In genomic region chr17:7857724-7858486, GRCh38 we compare ENCODE assay signal across 8 cellular contexts. TPM values are rescaled to one million over a fixed set of nuclear protein-coding genes. Genes with fewer than 3 reads are reported as not detected.
A peak's percentile ranks its signal among the peaks of the same experiment; 100 is the strongest.
DNase-seq lines count a peak whose midpoint lies in the region; TF ChIP-seq lines count a peak whose summit lies in the region.

TSS of gene CYB5D1 (plus strand) at chr17:7858003. CDS start at chr17:7858135, 132 bp downstream.

- no peaks in the 10 kb centered on the region for H3K27me3 Mint-ChIP-seq in CD4-positive, alpha-beta memory T cell

- peak; percentile 85 for TF ChIP-seq POLR2A in erythroblast (IDR thresholded peaks at IDR 0.05; ENCODE audit: low read length)

- peaks cover 1% of the 10 kb centered on the region for H3K36me3 ChIP-seq in CD4-positive, alpha-beta memory T cell (ENCODE audit: insufficient read depth, low read length)
- H3K36me3 ChIP-seq in OCI-LY1 (ENCODE audit: insufficient read depth, low read length): peaks cover 32% of the 10 kb centered on the region; the same call in 1 of the 2 replicates
- H3K36me3 ChIP-seq in muscle layer of colon (ENCODE audit: insufficient read depth, low read length): peaks cover 3% of the 10 kb centered on the region

- POLR2A ChIA-PET in CD4-positive, alpha-beta memory T cell (lab: Charles Lee; ENCODE audit: partially characterized antibody): interaction anchor here (0.7 to 5.1 kb wide), 25 partner anchors 10 to 528 kb away, joined by 3 to 73 read pairs (median 7); partner anchors contain the start of genes AURKB, CNTROB, KCNAB3 and KDM6B

- peak within 1 kb of the TSS; percentile 67 to 96 for H3K4me3 ChIP-seq in CD4-positive, alpha-beta memory T cell (ENCODE audit: low read length in 2 of 2)
- H3K4me3 ChIP-seq in HL-60 (replicated peaks; ENCODE audit: insufficient read depth, low read length): peak within 1 kb of the TSS; percentile 77
- H3K4me3 ChIP-seq in OCI-LY1 (ENCODE audit: low read depth, low read length, poor library complexity, severe bottlenecking): peak within 1 kb of the TSS; percentile 65
- peak within 1 kb of the TSS; percentile 56 to 80 for H3K4me3 ChIP-seq in muscle layer of colon (ENCODE audit: low read depth in 1 of 2, low read length in 2 of 2)

- no peaks in the 10 kb centered on the region for H3F3A ChIP-seq in OCI-LY1 (ENCODE audit: insufficient read depth, low read length)

- no peak within 1 kb of the TSS for H3K27ac Mint-ChIP-seq in CD4-positive, alpha-beta memory T cell

- no peaks in the 10 kb centered on the region for H3K27me3 ChIP-seq in CD4-positive, alpha-beta memory T cell (ENCODE audit: insufficient read depth, low read length)
- no peaks in the 10 kb centered on the region for H3K27me3 ChIP-seq in HL-60 (ENCODE audit: insufficient read depth, poor library complexity, severe bottlenecking)
- no peaks in the 10 kb centered on the region for H3K27me3 ChIP-seq in OCI-LY1 (ENCODE audit: insufficient read depth, low read length)
- no peaks in the 10 kb centered on the region for H3K27me3 ChIP-seq in muscle layer of colon (ENCODE audit: control insufficient read depth in 1 of 2, insufficient read depth in 2 of 2, low read length in 2 of 2)

- peaks cover 27% of the 10 kb centered on the region for H3K4me1 ChIP-seq in CD4-positive, alpha-beta memory T cell (ENCODE audit: insufficient read depth, low read length)
- H3K4me1 ChIP-seq in OCI-LY1 (ENCODE audit: insufficient read depth, low read length, severe bottlenecking) (peaks cover 32% of the 10 kb centered on the region), muscle layer of colon (ENCODE audit: insufficient read depth, low read length) (peaks cover 29% of the 10 kb centered on the region)

- H2AFZ ChIP-seq in OCI-LY1 (ENCODE audit: low read length): no peak within 1 kb of the TSS

- no peaks in the 10 kb centered on the region for H3K9me3 Mint-ChIP-seq in CD4-positive, alpha-beta memory T cell

- H4K20me1 ChIP-seq in OCI-LY1 (ENCODE audit: insufficient read depth, low read length): no peaks in the 10 kb centered on the region

- peaks cover 5 to 11% of the 10 kb centered on the region in 2 donors for H3K36me3 Mint-ChIP-seq in CD4-positive, alpha-beta memory T cell

- no peaks in the 10 kb centered on the region for H3K9me2 ChIP-seq in OCI-LY1 (ENCODE audit: low read depth, low read length)

- peak; percentile 94 to 95 (median 95) for DNase-seq in CD4-positive, alpha-beta memory T cell
- DNase-seq in GM20000 (ENCODE audit: low spot score) (peak; percentile 75), HL-60 (ENCODE audit: low read depth in 1 of 2, low spot score in 1 of 2) (peak in 1 of 2 experiments; percentile 88), erythroblast (lab: John Stamatoyannopoulos, UW) (peak; percentile 95 to 96)
- DNase-seq in activated CD8-positive, alpha-beta memory T cell treated with anti-CD3 and anti-CD28 coated beads, Interleukin-2, amount 50 U/mL, for 48 hours: peak; percentile 90
- DNase-seq in stimulated activated CD8-positive, alpha-beta memory T cell treated with anti-CD3 and anti-CD28 coated beads, Interleukin-7, amount 100 ng/mL, for 1 hour (ENCODE audit: low read depth in 2 of 2): peak; percentile 69 to 82

- H3K79me2 ChIP-seq in OCI-LY1 (ENCODE audit: insufficient read depth, low read length): no peaks in the 10 kb centered on the region

- peaks cover 4 to 14% (median 8%) of the 10 kb centered on the region in 4 donors for H3K4me1 Mint-ChIP-seq in CD4-positive, alpha-beta memory T cell

- H3K9ac ChIP-seq in OCI-LY1 (ENCODE audit: low read length): peak within 1 kb of the TSS; percentile 92
- H3K9ac ChIP-seq in muscle layer of colon (ENCODE audit: low read length): peak within 1 kb of the TSS; percentile 75

- CTCF ChIA-PET in CD4-positive, alpha-beta memory T cell (lab: Charles Lee; ENCODE audit: partially characterized antibody): interaction anchor here (0.6 to 14.8 kb wide), 17 partner anchors 11 to 225 kb away, joined by 3 to 311 read pairs (median 5); partner anchors contain the start of genes KDM6B and RNF227

- H3K27ac ChIP-seq in CD4-positive, alpha-beta memory T cell (ENCODE audit: low read depth, low read length): peak within 1 kb of the TSS; percentile 81
- H3K27ac ChIP-seq in HL-60 (replicated peaks): peak within 1 kb of the TSS; percentile 94
- peak within 1 kb of the TSS; percentile 92 for H3K27ac ChIP-seq in OCI-LY1 (ENCODE audit: low read depth, low read length, poor library complexity, severe bottlenecking)
- H3K27ac ChIP-seq in muscle layer of colon (ENCODE audit: low read depth, low read length): peak within 1 kb of the TSS; percentile 89

- H3K9me3 ChIP-seq in CD4-positive, alpha-beta memory T cell (ENCODE audit: control insufficient read depth in 1 of 2, low read length in 2 of 2): no peaks in the 10 kb centered on the region
- H3K9me3 ChIP-seq in OCI-LY1 (ENCODE audit: low read length): no peaks in the 10 kb centered on the region
- H3K9me3 ChIP-seq in muscle layer of colon (ENCODE audit: low read length): no peaks in the 10 kb centered on the region

- TF ChIP-seq CTCF in GM20000 (IDR thresholded peaks at IDR 0.05; ENCODE audit: extremely low read depth, missing control alignments) (no peak), HL-60 (IDR thresholded peaks at IDR 0.05; ENCODE audit: insufficient read depth, low read length) (no peak), OCI-LY1 (IDR thresholded peaks at IDR 0.05; ENCODE audit: low read length) (no peak)

- H3K4me2 ChIP-seq in OCI-LY1 (ENCODE audit: low read length): peak within 1 kb of the TSS; percentile 80

- intact Hi-C loops in CD4-positive, alpha-beta memory T cell (cut with micrococcal nuclease): loop anchor here (1.0 to 5.0 kb wide), 7 partner anchors 16 to 286 kb away; partner anchors contain the start of genes CNTROB and KDM6B

- no peak within 1 kb of the TSS for H3K4me3 Mint-ChIP-seq in CD4-positive, alpha-beta memory T cell

RNA-seq across cellular contexts. Expression of gene CYB5D1, which starts in this region (rescaled TPM):
- 10 to 100 TPM in 1 of 2 experiments, 1 to 10 TPM in 1; 8.7 to 11.4 TPM for total RNA-seq in CD4-positive, alpha-beta memory T cell
- polyA plus RNA-seq in CD4-positive, alpha-beta memory T cell: 1 to 10 TPM; 5.1 to 5.2 TPM
